Comparison of ENCODE assay signal across 1 cellular context in the genomic region with DNA sequence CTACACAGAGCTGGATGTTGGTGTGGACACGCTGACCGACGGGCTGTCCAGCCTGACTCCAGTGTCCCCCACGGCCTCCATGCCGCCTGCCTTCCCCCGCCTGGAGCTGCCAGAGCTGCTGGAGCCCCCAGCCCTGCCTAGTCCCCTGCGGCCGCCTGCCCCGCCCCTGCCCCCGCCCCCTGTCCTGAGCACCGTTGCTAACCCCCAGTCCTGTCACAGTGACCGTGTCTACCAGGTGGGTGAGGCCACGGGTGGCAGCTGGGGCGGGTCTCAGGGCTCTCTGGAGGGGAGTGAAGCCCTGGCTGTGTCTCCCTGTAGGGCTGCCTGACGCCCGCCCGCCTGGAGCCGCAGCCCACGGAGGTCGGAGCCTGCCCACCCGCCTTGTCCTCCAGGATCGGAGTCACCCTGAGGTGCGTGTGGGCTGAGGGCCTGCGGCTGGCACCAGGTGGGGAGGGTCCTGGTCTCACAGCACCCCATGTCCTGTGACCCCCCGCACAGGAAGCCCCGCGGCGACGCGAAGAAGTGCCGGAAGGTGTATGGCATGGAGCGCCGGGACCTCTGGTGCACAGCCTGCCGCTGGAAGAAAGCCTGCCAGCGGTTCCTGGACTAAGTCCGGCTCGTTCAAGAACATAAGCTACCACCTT.
TF ChIP-seq lines count a peak whose summit lies in the region.

No MANE protein-coding gene starts in this region.

TF ChIP-seq in HEK293, 187 proteins besides CTCF, POLR2A, EP300 and RAD21 (continued from another document):
- TF ChIP-seq, protein P1, sequence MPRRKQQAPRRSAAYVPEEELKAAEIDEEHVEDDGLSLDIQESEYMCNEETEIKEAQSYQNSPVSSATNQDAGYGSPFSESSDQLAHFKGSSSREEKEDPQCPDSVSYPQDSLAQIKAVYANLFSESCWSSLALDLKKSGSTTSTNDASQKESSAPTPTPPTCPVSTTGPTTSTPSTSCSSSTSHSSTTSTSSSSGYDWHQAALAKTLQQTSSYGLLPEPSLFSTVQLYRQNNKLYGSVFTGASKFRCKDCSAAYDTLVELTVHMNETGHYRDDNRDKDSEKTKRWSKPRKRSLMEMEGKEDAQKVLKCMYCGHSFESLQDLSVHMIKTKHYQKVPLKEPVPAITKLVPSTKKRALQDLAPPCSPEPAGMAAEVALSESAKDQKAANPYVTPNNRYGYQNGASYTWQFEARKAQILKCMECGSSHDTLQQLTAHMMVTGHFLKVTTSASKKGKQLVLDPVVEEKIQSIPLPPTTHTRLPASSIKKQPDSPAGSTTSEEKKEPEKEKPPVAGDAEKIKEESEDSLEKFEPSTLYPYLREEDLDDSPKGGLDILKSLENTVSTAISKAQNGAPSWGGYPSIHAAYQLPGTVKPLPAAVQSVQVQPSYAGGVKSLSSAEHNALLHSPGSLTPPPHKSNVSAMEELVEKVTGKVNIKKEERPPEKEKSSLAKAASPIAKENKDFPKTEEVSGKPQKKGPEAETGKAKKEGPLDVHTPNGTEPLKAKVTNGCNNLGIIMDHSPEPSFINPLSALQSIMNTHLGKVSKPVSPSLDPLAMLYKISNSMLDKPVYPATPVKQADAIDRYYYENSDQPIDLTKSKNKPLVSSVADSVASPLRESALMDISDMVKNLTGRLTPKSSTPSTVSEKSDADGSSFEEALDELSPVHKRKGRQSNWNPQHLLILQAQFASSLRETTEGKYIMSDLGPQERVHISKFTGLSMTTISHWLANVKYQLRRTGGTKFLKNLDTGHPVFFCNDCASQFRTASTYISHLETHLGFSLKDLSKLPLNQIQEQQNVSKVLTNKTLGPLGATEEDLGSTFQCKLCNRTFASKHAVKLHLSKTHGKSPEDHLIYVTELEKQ (tag by site-specific recombination; IDR thresholded peaks at IDR 0.05; ENCODE audit: borderline replicate concordance), result no peak
